In the genomic region with DNA sequence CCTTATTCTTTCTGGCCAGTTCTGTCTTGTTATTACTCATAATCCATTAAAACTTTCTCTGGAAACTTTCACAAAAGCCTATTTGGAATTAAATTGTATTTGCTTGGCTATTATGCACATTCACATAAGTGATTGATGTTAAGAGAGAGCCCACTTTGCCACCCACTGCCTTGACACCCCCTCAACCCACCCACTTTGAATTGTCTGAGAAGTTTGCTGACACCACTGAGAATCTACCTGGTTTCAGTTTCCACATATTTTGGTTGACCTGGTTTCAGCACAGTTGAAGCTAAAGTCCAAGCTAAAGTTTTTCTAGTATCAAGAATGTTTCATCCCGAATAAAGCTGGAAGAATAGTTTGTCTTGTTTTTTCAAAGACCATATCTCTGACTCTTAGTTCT, we compare ENCODE assay signal across 23 cellular contexts.
"Had no signal": no experiment of that assay in that cellular context is flagged by ENCODE, and none has a peak within 500 bp of the region (broad histone marks: within the 10 kb centered on the region; RNA-seq: fewer than 3 reads in every experiment).

No MANE protein-coding gene starts in this region.

- H3K4me1 Mint-ChIP-seq: brain had no signal

- DNase-seq: activated CD4-positive, alpha-beta T cell treated with anti-CD3 and anti-CD28 coated beads for 4 hours; activated CD8-positive, alpha-beta memory T cell treated with anti-CD3 and anti-CD28 coated beads, Interleukin-2, amount 50 U/mL, for 48 hours; activated CD8-positive, alpha-beta T cell treated with anti-CD3 and anti-CD28 coated beads, Interleukin-2, amount 10 ng/mL, durations not matched to agents 7 days and 5 days; activated effector memory CD4-positive, alpha-beta T cell treated with anti-CD3 and anti-CD28 coated beads, Interleukin-2, amount 50 U/mL, for 16 hours; activated naive CD4-positive, alpha-beta T cell treated with Interleukin-2 at 50 U/mL for 16 hours; activated naive CD8-positive, alpha-beta T cell treated with anti-CD3 and anti-CD28 coated beads, Interleukin-2, amount 50 U/mL, for 24 hours; activated T-cell treated with anti-CD3 and anti-CD28 coated beads, Interleukin-2, amount 50 U/mL, for 1 hour; amniotic stem cell; NCI-H1105; NCI-H1436; NCI-H1694 treated with DMSO at 0.1 percent for 48 hours; NCI-H2029 treated with DMSO at 0.1 percent for 48 hours; NCI-H345; NCI-H510A; NCI-H69; PC-9; SHP77 treated with DMSO at 0.1 percent for 48 hours had no signal

- FAIRE-seq: astrocyte had no signal

- H3K9me3 Mint-ChIP-seq: activated naive CD4-positive, alpha-beta T cell treated with anti-CD3 and anti-CD28 coated beads, Interleukin-2, amount 50 U/mL, for 72 hours; activated naive CD8-positive, alpha-beta T cell treated with anti-CD3 and anti-CD28 coated beads, Interleukin-2, amount 50 U/mL, for 24 hours; brain; T-helper 1 cell treated with Interleukin-12 subunit alpha and Interleukin-12 subunit beta and Interleukin-4 antibody, amounts not matched to agents 30 μg/mL and 1 μg/mL, for 36 hours had no signal

- H3K36me3 Mint-ChIP-seq: activated naive CD4-positive, alpha-beta T cell treated with anti-CD3 and anti-CD28 coated beads, Interleukin-2, amount 50 U/mL, for 72 hours had no signal

- H3K4me3 ChIP-seq: cardiac muscle cell, PC-9 had no signal

- H3K27ac Mint-ChIP-seq: activated CD8-positive, alpha-beta T cell treated with anti-CD3 and anti-CD28 coated beads, Interleukin-2, amount 10 ng/mL, durations not matched to agents 7 days and 5 days; activated naive CD4-positive, alpha-beta T cell treated with anti-CD3 and anti-CD28 coated beads, Interleukin-2, amount 50 U/mL, for 72 hours; activated naive CD8-positive, alpha-beta T cell treated with anti-CD3 and anti-CD28 coated beads, Interleukin-2, amount 50 U/mL, for 24 hours; T-helper 1 cell treated with Interleukin-12 subunit alpha and Interleukin-12 subunit beta and Interleukin-4 antibody, amounts not matched to agents 30 μg/mL and 1 μg/mL, for 36 hours had no signal

- ATAC-seq: activated CD4-positive, CD25-positive, alpha-beta regulatory T cell treated with anti-CD3 and anti-CD28 coated beads, Interleukin-2, amount 50 U/mL, for 24 hours; activated CD8-positive, alpha-beta T cell treated with anti-CD3 and anti-CD28 coated beads, Interleukin-2, amount 10 ng/mL, durations not matched to agents 7 days and 5 days; activated naive CD4-positive, alpha-beta T cell treated with anti-CD3 and anti-CD28 coated beads, Interleukin-2, amount 50 U/mL, for 72 hours; activated naive CD8-positive, alpha-beta T cell treated with anti-CD3 and anti-CD28 coated beads, Interleukin-2, amount 50 U/mL, for 24 hours had no signal

- H3K4me3 Mint-ChIP-seq: activated CD8-positive, alpha-beta T cell treated with anti-CD3 and anti-CD28 coated beads, Interleukin-2, amount 10 ng/mL, durations not matched to agents 7 days and 5 days; activated naive CD8-positive, alpha-beta T cell treated with anti-CD3 and anti-CD28 coated beads, Interleukin-2, amount 50 U/mL, for 24 hours; brain; T-helper 1 cell treated with Interleukin-12 subunit alpha and Interleukin-12 subunit beta and Interleukin-4 antibody, amounts not matched to agents 30 μg/mL and 1 μg/mL, for 36 hours had no signal

- H3K27me3 Mint-ChIP-seq: activated naive CD8-positive, alpha-beta T cell treated with anti-CD3 and anti-CD28 coated beads, Interleukin-2, amount 50 U/mL, for 24 hours had no signal
